1 cellular context compared by ENCODE assay signal in genomic region chr9:83986765-83987401, GRCh38.
TF ChIP-seq lines count a peak whose summit lies in the region.

No MANE protein-coding gene starts in this region.

TF ChIP-seq in SK-N-SH treated with all-trans-retinoic acid at 6 μM for 48 hours, 23 proteins besides CTCF, POLR2A, EP300 and RAD21 (continued from another document):
- TF ChIP-seq BACH2 (CRISPR knock-in tag; IDR thresholded peaks at IDR 0.05; ENCODE audit: borderline replicate concordance) (no peak), OSR1 (CRISPR knock-in tag; IDR thresholded peaks at IDR 0.05) (no peak), TSHZ2 (CRISPR knock-in tag; IDR thresholded peaks at IDR 0.05) (no peak), CSDC2 (CRISPR knock-in tag; IDR thresholded peaks at IDR 0.05) (no peak), ISL1 (CRISPR knock-in tag; IDR thresholded peaks at IDR 0.05) (no peak), ZNF565 (CRISPR knock-in tag; conservative IDR thresholded peaks at IDR 0.05; ENCODE audit: low read depth) (no peak)
